In the genomic region with DNA sequence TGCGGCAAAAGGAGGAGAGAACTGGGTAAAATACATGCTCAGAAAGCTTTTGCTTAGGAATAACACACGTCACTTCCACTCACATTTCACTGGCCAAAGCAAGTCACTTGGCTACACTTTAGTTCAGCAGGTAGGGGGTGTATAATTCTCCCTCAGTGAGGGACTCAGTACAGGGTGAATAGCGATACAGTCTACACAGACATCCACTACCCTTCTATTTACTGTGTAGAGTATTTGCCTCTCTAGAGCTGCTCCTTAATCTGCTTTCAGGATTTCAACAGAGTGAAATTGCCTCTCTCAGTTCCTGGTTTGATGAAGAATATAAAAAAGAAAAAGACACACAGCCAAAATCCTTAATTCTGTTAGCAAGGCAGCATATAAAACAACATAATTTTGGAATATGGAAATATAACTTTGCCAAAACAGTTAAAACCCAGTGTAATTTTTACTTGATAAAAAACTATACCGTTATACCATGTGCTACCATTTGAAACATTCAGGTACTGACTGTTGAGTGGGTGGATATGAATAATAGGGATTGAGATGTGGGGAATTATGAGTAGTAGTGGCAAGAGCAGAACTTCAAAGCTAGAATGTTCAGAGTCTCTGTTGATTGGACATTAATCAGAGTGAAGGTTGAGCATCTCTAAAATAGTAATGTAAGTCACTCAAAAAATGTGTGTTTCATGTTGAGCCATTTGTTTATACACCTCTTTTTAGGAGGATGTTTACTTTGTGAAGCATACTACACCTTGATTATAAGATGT, we compare ENCODE assay signal across 7 cellular contexts. TPM values are rescaled to one million over a fixed set of nuclear protein-coding genes. Genes with fewer than 3 reads are reported as not detected.
A peak's percentile ranks its signal among the peaks of the same experiment; 100 is the strongest.
DNase-seq lines count a peak whose midpoint lies in the region; ATAC-seq and TF ChIP-seq lines count a peak whose summit lies in the region.
"Not testable (repeated sequence)": the region's sequence is repeated elsewhere in the genome, so short reads cannot be mapped to it uniquely, and the experiment has no call there.

No MANE protein-coding gene starts in this region.

- WGBS in mammary epithelial cell (ENCODE audit: low coverage, missing lambda C conversion rate): 80% methylated on average over 4 of the region's 4 CpGs

- not testable (repeated sequence) for H3K4me1 ChIP-seq in CD4-positive, alpha-beta memory T cell (ENCODE audit: insufficient read depth, low read length); mammary epithelial cell (ENCODE audit: insufficient read depth, low read length); osteoblast (ENCODE audit: insufficient read depth, low read length)

- H3K9ac ChIP-seq in mammary epithelial cell (ENCODE audit: insufficient read depth, low read length): not testable (repeated sequence)

- CTCF ChIA-PET in CD4-positive, alpha-beta memory T cell (lab: Charles Lee; ENCODE audit: partially characterized antibody); WTC11 (lab: Charles Lee); mammary epithelial cell (lab: Charles Lee; ENCODE audit: low non-redundant PET): not testable (repeated sequence)

- dilution Hi-C loops in mammary epithelial cell (cut with HindIII; ENCODE audit: low sequenced_read_pairs): not testable (repeated sequence)

- H3K9me3 ChIP-seq in CD4-positive, alpha-beta memory T cell (ENCODE audit: control insufficient read depth in 1 of 2, low read length in 2 of 2); mammary epithelial cell (replicated peaks; ENCODE audit: insufficient read depth, low read length); osteoblast (ENCODE audit: low read depth, low read length): not testable (repeated sequence)

- intact Hi-C loops in CD4-positive, alpha-beta memory T cell (cut with micrococcal nuclease); mammary epithelial cell (cut with micrococcal nuclease): not testable (repeated sequence)

- not testable (repeated sequence) for H3K4me3 Mint-ChIP-seq in CD4-positive, alpha-beta memory T cell; HFFc6; WTC11; activated T-cell treated with anti-CD3 and anti-CD28 coated beads, Interleukin-2, amount 50 U/mL, for 72 hours

- not testable (repeated sequence) for H3K4me3 ChIP-seq in CD4-positive, alpha-beta memory T cell (ENCODE audit: low read length in 2 of 2); mammary epithelial cell (replicated peaks in 1 of 3; ENCODE audit: insufficient read depth in 1 of 3, low read depth in 2 of 3, low read length in 3 of 3); osteoblast (ENCODE audit: insufficient read depth, low read length)

- peaks cover 7 to 17% of the 10 kb centered on the region in 2 donors for H3K36me3 Mint-ChIP-seq in CD4-positive, alpha-beta memory T cell
- H3K36me3 Mint-ChIP-seq in HFFc6 (ENCODE audit: low read depth): peaks cover 46% of the 10 kb centered on the region
- H3K36me3 Mint-ChIP-seq in WTC11; activated T-cell treated with anti-CD3 and anti-CD28 coated beads, Interleukin-2, amount 50 U/mL, for 72 hours (ENCODE audit: insufficient read depth in 2 of 2): not testable (repeated sequence)

- TF ChIP-seq CTCF in HFFc6 (IDR thresholded peaks at IDR 0.05); WTC11 (IDR thresholded peaks at IDR 0.05); mammary epithelial cell (conservative IDR thresholded peaks at IDR 0.05 in 1 of 2, IDR thresholded peaks at IDR 0.05 in 1 of 2; ENCODE audit: extremely low read depth in 1 of 2, insufficient read depth in 1 of 2, low read depth in 1 of 2, low read length in 2 of 2); osteoblast (IDR thresholded peaks at IDR 0.05; ENCODE audit: extremely low read depth, low read depth, low read length): not testable (repeated sequence)

- H3K79me2 ChIP-seq in mammary epithelial cell (ENCODE audit: insufficient read depth, low read length); osteoblast (ENCODE audit: insufficient read depth, low read length): not testable (repeated sequence)

- POLR2A ChIA-PET in CD4-positive, alpha-beta memory T cell (lab: Charles Lee; ENCODE audit: partially characterized antibody); WTC11 (lab: Charles Lee): not testable (repeated sequence)

- in situ Hi-C loops in mammary epithelial cell (cut with MboI; ENCODE audit: low sequenced_read_pairs in 2 of 2): not testable (repeated sequence)

- ATAC-seq in WTC11: not testable (repeated sequence)
- peak; percentile 24 to 47 for ATAC-seq in activated T-cell treated with anti-CD3 and anti-CD28 coated beads, Interleukin-2, amount 50 U/mL, for 72 hours (replicated peaks in 1 of 2)

- H2AFZ ChIP-seq in mammary epithelial cell (ENCODE audit: low read depth, low read length): not testable (repeated sequence)
- H2AFZ ChIP-seq in osteoblast (ENCODE audit: low read length): peak overlapping the region; percentile 65

- not testable (repeated sequence) for DNase-seq in CD4-positive, alpha-beta memory T cell; HFFc6; WTC11 (ENCODE audit: low spot score); activated T-cell treated with anti-CD3 and anti-CD28 coated beads, Interleukin-2, amount 50 U/mL, for 72 hours; osteoblast (ENCODE audit: insufficient read length, low spot score, missing footprints)
- DNase-seq in mammary epithelial cell (peak; percentile 4), iris pigment epithelial cell (ENCODE audit: low read depth) (peak; percentile 3)

- H3K36me3 ChIP-seq in CD4-positive, alpha-beta memory T cell (ENCODE audit: insufficient read depth, low read length); mammary epithelial cell (ENCODE audit: insufficient read depth, low read length); osteoblast (ENCODE audit: insufficient read depth, low read length): not testable (repeated sequence)

- not testable (repeated sequence) for H3K27ac ChIP-seq in CD4-positive, alpha-beta memory T cell (ENCODE audit: low read depth, low read length); mammary epithelial cell (ENCODE audit: insufficient read depth, low read depth, low read length)
- peak overlapping the region; percentile 33 for H3K27ac ChIP-seq in osteoblast (ENCODE audit: low read depth, low read length)

- not testable (repeated sequence) for H4K20me1 ChIP-seq in mammary epithelial cell (ENCODE audit: insufficient read depth, low read length); osteoblast (ENCODE audit: insufficient read depth, low read length)

- not testable (repeated sequence) for H3K27me3 ChIP-seq in CD4-positive, alpha-beta memory T cell (ENCODE audit: insufficient read depth, low read length); mammary epithelial cell (ENCODE audit: insufficient read depth, low read length); osteoblast (ENCODE audit: insufficient read depth, low read length)

- not testable (repeated sequence) for H3K27me3 Mint-ChIP-seq in CD4-positive, alpha-beta memory T cell; HFFc6 (ENCODE audit: insufficient read depth); WTC11 (ENCODE audit: low read depth); activated T-cell treated with anti-CD3 and anti-CD28 coated beads, Interleukin-2, amount 50 U/mL, for 72 hours (ENCODE audit: low read depth)

- H3K9me3 Mint-ChIP-seq in CD4-positive, alpha-beta memory T cell; HFFc6; WTC11; activated T-cell treated with anti-CD3 and anti-CD28 coated beads, Interleukin-2, amount 50 U/mL, for 72 hours: not testable (repeated sequence)

- not testable (repeated sequence) for H3K4me2 ChIP-seq in mammary epithelial cell (ENCODE audit: insufficient read depth, low read depth, low read length); osteoblast (ENCODE audit: insufficient read depth, low read length)

- H3K27ac Mint-ChIP-seq in CD4-positive, alpha-beta memory T cell: peak overlapping the region in 6 of 7 donors; percentile 26 to 61 (median 56)
- H3K27ac Mint-ChIP-seq in HFFc6 (peak overlapping the region; percentile 63), WTC11 (0 out of 2 replicates have a peak overlapping the region, but pooled peaks have one; percentile 6)
- H3K27ac Mint-ChIP-seq in activated T-cell treated with anti-CD3 and anti-CD28 coated beads, Interleukin-2, amount 50 U/mL, for 72 hours: not testable (repeated sequence)

- peaks cover 3 to 21% (median 6%) of the 10 kb centered on the region in 4 donors for H3K4me1 Mint-ChIP-seq in CD4-positive, alpha-beta memory T cell
- H3K4me1 Mint-ChIP-seq in HFFc6 (ENCODE audit: low read depth): peaks cover 64% of the 10 kb centered on the region
- H3K4me1 Mint-ChIP-seq in WTC11: not testable (repeated sequence)
- peaks cover 11% of the 10 kb centered on the region for H3K4me1 Mint-ChIP-seq in activated T-cell treated with anti-CD3 and anti-CD28 coated beads, Interleukin-2, amount 50 U/mL, for 72 hours (ENCODE audit: low read depth)

- not testable (repeated sequence) for BruUV-seq in mammary epithelial cell (replicated peaks; lab: Mats Ljungman, UMichigan)

RNA-seq across cellular contexts. Expression of a gene that starts 51.7 kb away (rescaled TPM):
- 10 to 100 TPM; 12.0 to 12.8 TPM for total RNA-seq in CD4-positive, alpha-beta memory T cell
- polyA plus RNA-seq in CD4-positive, alpha-beta memory T cell: 1 to 10 TPM; 8.3 to 8.8 TPM
- total RNA-seq in HFFc6 (2021; fragmentation: NEBNext Ultra II Directional; extraction: Animal tissue kit (Norgen Biotek cat#: 25700)): 10 to 100 TPM; 32.6 to 46.8 (median 43.0) TPM
- total RNA-seq in WTC11 (2021) (38.2 to 42.2 TPM (median 40.9 TPM) in 3 replicates), mammary epithelial cell (10 to 100 TPM; 10.8 to 20.5 TPM), osteoblast (30.0 and 35.1 TPM in 2 replicates)
- total RNA-seq in activated T-cell treated with anti-CD3 and anti-CD28 coated beads, Interleukin-2, amount 50 U/mL, for 72 hours: 10 to 100 TPM; 27.2 to 33.6 TPM
- polyA plus RNA-seq in mammary epithelial cell: 11.5 TPM
- 5.1 TPM for polyA minus RNA-seq in mammary epithelial cell
